In the genomic region with DNA sequence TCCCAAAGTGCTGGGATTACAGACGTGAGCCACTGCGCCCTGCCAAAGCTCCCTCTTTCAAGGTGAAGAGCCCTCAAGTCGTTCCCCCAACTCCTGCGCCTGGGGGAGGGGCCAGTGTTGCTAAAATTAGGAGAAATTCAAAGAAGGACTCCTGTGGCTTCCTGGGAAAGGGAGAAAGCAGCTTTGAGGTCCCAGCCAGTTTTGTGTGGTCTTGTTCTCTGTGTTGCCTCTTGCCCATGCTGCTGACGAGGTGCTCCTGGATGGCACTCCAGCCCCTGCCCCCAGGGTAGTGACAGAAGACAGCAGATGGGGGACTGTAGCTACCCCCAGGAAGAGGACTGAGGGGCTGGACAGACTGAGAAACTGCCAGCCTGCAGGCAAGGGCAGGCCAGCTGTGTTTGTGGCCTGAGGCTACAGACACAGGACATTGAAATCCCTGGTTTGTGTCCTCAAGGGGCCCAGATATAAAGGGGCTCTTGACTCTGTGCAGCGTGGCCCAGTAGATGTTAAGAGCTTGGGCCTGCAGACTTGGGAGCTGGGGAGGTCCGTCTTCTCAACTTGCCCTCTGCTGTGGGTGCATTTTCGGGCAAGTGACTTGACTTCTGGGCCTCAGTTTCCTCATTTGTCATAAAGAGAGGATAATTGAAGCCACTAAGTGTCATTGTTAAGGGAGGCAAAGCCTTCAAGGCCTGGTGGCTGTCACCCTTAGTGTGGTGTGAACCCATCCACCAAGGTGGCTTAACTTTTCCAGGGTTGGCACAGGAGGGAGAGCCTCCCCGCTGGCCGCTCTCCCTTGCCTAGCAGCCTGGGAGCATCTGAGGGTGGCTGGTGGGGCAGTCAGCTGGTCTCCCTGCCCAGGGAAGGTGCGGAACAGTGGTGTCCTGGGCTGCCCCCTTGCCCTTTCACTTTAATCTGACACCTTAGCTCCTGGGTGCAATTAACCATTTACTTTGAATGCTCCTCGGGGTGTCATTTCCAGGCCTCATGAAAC, we compare ENCODE assay signal across 8 cellular contexts. TPM values are rescaled to one million over a fixed set of nuclear protein-coding genes. Genes with fewer than 3 reads are reported as not detected.
DNase-seq lines count a peak whose midpoint lies in the region; ATAC-seq and TF ChIP-seq lines count a peak whose summit lies in the region.
"Had no signal": no experiment of that assay in that cellular context is flagged by ENCODE, and none has a peak within 500 bp of the region (broad histone marks: within the 10 kb centered on the region; RNA-seq: fewer than 3 reads in every experiment).

No MANE protein-coding gene starts in this region.

- H3K27me3 ChIP-seq in GM23338 (ENCODE audit: insufficient read depth) (no peaks in the 10 kb centered on the region), RWPE2 (ENCODE audit: insufficient read depth, poor library complexity, severe bottlenecking) (no peaks in the 10 kb centered on the region), esophagus muscularis mucosa (no peaks in the 10 kb centered on the region), smooth muscle cell (ENCODE audit: low read depth) (no peaks in the 10 kb centered on the region)

- no peaks in the 10 kb centered on the region for H3K9me2 ChIP-seq in GM23338 (ENCODE audit: insufficient read depth)

- POLR2A ChIA-PET in HEK293T (lab: Yijun Ruan, JAX): interaction anchor here (0.6 to 1.5 kb wide), 3 partner anchors 11 to 26 kb away, joined by 3 read pairs; no protein-coding TSS in a partner anchor

- no peak for TF ChIP-seq POLR2A in esophagus muscularis mucosa (IDR thresholded peaks at IDR 0.05; ENCODE audit: low read depth)
- TF ChIP-seq POLR2A in lower leg skin (IDR thresholded peaks at IDR 0.05): no peak

- H3K4me3 Mint-ChIP-seq in GM23338: no peak overlapping the region

- no peak for TF ChIP-seq CTCF in GM23338 (conservative IDR thresholded peaks at IDR 0.05; ENCODE audit: low read depth in 2 of 2)
- TF ChIP-seq CTCF in RWPE2 (IDR thresholded peaks at IDR 0.05; ENCODE audit: poor library complexity, severe bottlenecking): no peak
- TF ChIP-seq CTCF in esophagus muscularis mucosa (IDR thresholded peaks at IDR 0.05): no peak
- TF ChIP-seq CTCF in smooth muscle cell (IDR thresholded peaks at IDR 0.05; ENCODE audit: borderline replicate concordance, insufficient read depth, poor library complexity, severe bottlenecking): no peak
- no peak for TF ChIP-seq CTCF in lower leg skin (IDR thresholded peaks at IDR 0.05)

- peaks cover 11% of the 10 kb centered on the region; the same call in 2 of the 3 replicates for H3K36me3 Mint-ChIP-seq in GM23338 (ENCODE audit: low read depth)

- H3F3A ChIP-seq in GM23338 (replicated peaks; ENCODE audit: low read depth) (peaks cover 3% of the 10 kb centered on the region; the same call in 1 of the 2 replicates), smooth muscle cell (ENCODE audit: low read depth) (peaks cover 7% of the 10 kb centered on the region)

- intact Hi-C loops in esophagus muscularis mucosa (cut with DNase I): no loop called here
- intact Hi-C loops in lower leg skin (cut with DNase I; ENCODE audit: low total_unique reads): no loop called here

- H3K9me3 ChIP-seq in RWPE2 (ENCODE audit: severe bottlenecking): no peaks in the 10 kb centered on the region
- no peaks in the 10 kb centered on the region for H3K9me3 ChIP-seq in esophagus muscularis mucosa
- H3K9me3 ChIP-seq in smooth muscle cell (replicated peaks; ENCODE audit: low read depth): no peaks in the 10 kb centered on the region
- H3K9me3 ChIP-seq: mucosa of descending colon had no signal

- 66% methylated on average over 12 of the region's 12 CpGs for WGBS in esophagus muscularis mucosa
- WGBS in smooth muscle cell (ENCODE audit: low lambda C conversion rate): 89% methylated on average over 12 of the region's 12 CpGs
- WGBS in lower leg skin, 2 donors: 74 to 80% methylated on average over 12 of the region's 12 CpGs

- peak overlapping the region; percentile 92 for H3K27ac Mint-ChIP-seq in GM23338

- H3K27me3 Mint-ChIP-seq in GM23338 (ENCODE audit: insufficient read depth, low read depth, poor library complexity): peaks cover 22% of the 10 kb centered on the region

- H2AFZ ChIP-seq in GM23338: no peak overlapping the region
- H2AFZ ChIP-seq in smooth muscle cell (ENCODE audit: low read depth): no peak overlapping the region

- H3K9me3 Mint-ChIP-seq in GM23338: no peaks in the 10 kb centered on the region

- no peaks in the 10 kb centered on the region for H4K20me1 ChIP-seq in GM23338 (replicated peaks; ENCODE audit: insufficient read depth)
- peaks cover 12% of the 10 kb centered on the region for H4K20me1 ChIP-seq in smooth muscle cell (ENCODE audit: low read depth)

- no peak for TF ChIP-seq EP300 in esophagus muscularis mucosa (IDR thresholded peaks at IDR 0.05)

- no peak overlapping the region for H3K9ac ChIP-seq in smooth muscle cell (ENCODE audit: low read depth)

- H3K27ac ChIP-seq in GM23338 (ENCODE audit: low read depth): peak overlapping the region; percentile 72; the same call in 1 of the 2 replicates
- peak overlapping the region; percentile 75 for H3K27ac ChIP-seq in RWPE2 (ENCODE audit: poor library complexity, severe bottlenecking)
- peak overlapping the region in 3 of 4 donors; percentile 91 to 96 (median 93) for H3K27ac ChIP-seq in esophagus muscularis mucosa (replicated peaks in 1 of 4)
- H3K27ac ChIP-seq in smooth muscle cell (ENCODE audit: low read depth): peak overlapping the region; percentile 89

- CTCF ChIA-PET in HEK293T (lab: Yijun Ruan, JAX): interaction anchor here (4.1 kb wide), 1 partner anchor 10 kb away, joined by 29 read pairs; no protein-coding TSS in a partner anchor

- DNase-seq in GM23338 (ENCODE audit: low spot score) (peak; percentile 53), RWPE2 (ENCODE audit: low spot score) (no peak), esophagus muscularis mucosa (ENCODE audit: extremely low spot score) (no peak), smooth muscle cell (lab: John Stamatoyannopoulos, UW; ENCODE audit: unreplicated experiment) (no peak), HEK293T (ENCODE audit: extremely low spot score) (no peak), lower leg skin (ENCODE audit: low spot score in 2 of 2) (no peak)
- no peak for DNase-seq in stimulated activated CD4-positive, alpha-beta T cell treated with anti-CD3 and anti-CD28 coated beads, Interleukin-4, amount 100 ng/mL, for 4 hours

- H3K4me3 ChIP-seq in GM23338 (no peak overlapping the region), RWPE2 (ENCODE audit: severe bottlenecking) (no peak overlapping the region), esophagus muscularis mucosa (no peak overlapping the region), smooth muscle cell (no peak overlapping the region), lower leg skin (ENCODE audit: low read depth, poor library complexity, severe bottlenecking) (no peak overlapping the region)
- H3K4me3 ChIP-seq: mucosa of descending colon had no signal

- H3K79me2 ChIP-seq in GM23338 (replicated peaks; ENCODE audit: insufficient read depth) (peaks cover 21% of the 10 kb centered on the region), smooth muscle cell (ENCODE audit: low read depth) (peaks cover 21% of the 10 kb centered on the region)

- H3K4me2 ChIP-seq in GM23338: peak overlapping the region; percentile 48; the same call in 1 of the 2 replicates
- H3K4me2 ChIP-seq in smooth muscle cell: no peak overlapping the region

- peaks cover 55% of the 10 kb centered on the region for H3K4me1 Mint-ChIP-seq in GM23338

- H3K36me3 ChIP-seq in GM23338 (ENCODE audit: insufficient read depth) (no peaks in the 10 kb centered on the region), RWPE2 (ENCODE audit: low read depth) (peaks cover 21% of the 10 kb centered on the region), esophagus muscularis mucosa (peaks cover 0 to 26% (median 23%) of the 10 kb centered on the region in 4 donors), smooth muscle cell (ENCODE audit: low read depth) (no peaks in the 10 kb centered on the region)

- H3K4me1 ChIP-seq in GM23338 (ENCODE audit: insufficient read depth) (peaks cover 29% of the 10 kb centered on the region), RWPE2 (ENCODE audit: insufficient read depth, poor library complexity, severe bottlenecking) (peaks cover 25% of the 10 kb centered on the region), esophagus muscularis mucosa (peaks cover 64 to 85% (median 81%) of the 10 kb centered on the region in 4 donors), smooth muscle cell (ENCODE audit: low read depth) (peaks cover 13% of the 10 kb centered on the region)

- ATAC-seq in GM23338 (no peak), RWPE2 (ENCODE audit: low read depth) (no peak)

TF ChIP-seq in GM23338, 12 proteins besides CTCF, POLR2A, EP300 and RAD21 (continues in another document):
- no peak for TF ChIP-seq ZNF331 (CRISPR knock-in tag; IDR thresholded peaks at IDR 0.05; ENCODE audit: low read depth)
- no peak for TF ChIP-seq EZH2 (IDR thresholded peaks at IDR 0.05; ENCODE audit: low read depth, unreplicated experiment)

TF ChIP-seq in HEK293T, 16 proteins besides CTCF, POLR2A, EP300 and RAD21 (continues in another document):
- TF ChIP-seq FOXK2 (IDR thresholded peaks at IDR 0.05) (no peak), ARNT (IDR thresholded peaks at IDR 0.05) (no peak), TARDBP (IDR thresholded peaks at IDR 0.05) (no peak), ELF4 (IDR thresholded peaks at IDR 0.05) (no peak), L3MBTL2 (conservative IDR thresholded peaks at IDR 0.05) (no peak), SUZ12 (IDR thresholded peaks at IDR 0.05) (no peak), BHLHE40 (IDR thresholded peaks at IDR 0.05; ENCODE audit: borderline replicate concordance) (no peak), SP1 (IDR thresholded peaks at IDR 0.05) (no peak), LEF1 (IDR thresholded peaks at IDR 0.05; ENCODE audit: borderline replicate concordance) (no peak), FOXM1 (IDR thresholded peaks at IDR 0.05; ENCODE audit: borderline replicate concordance) (no peak)

RNA-seq across cellular contexts. Expression of a gene that starts 4.1 kb away (rescaled TPM):
- 3.1 and 3.5 TPM in 2 replicates for total RNA-seq in GM23338 (2014; rRNA removed; shearing (Covaris generic))
- polyA plus RNA-seq in GM23338 (2016; fragmentation: Nextera tagmentation; extraction: Ambion mirVana): 2.2 and 3.3 TPM in 2 replicates
- 10 to 100 TPM in 3 of 4 donors, 1 to 10 TPM in 1; 9.1 to 16.2 (median 12.4) TPM for total RNA-seq in esophagus muscularis mucosa
- 2.6 and 5.9 TPM in 2 replicates for total RNA-seq in smooth muscle cell
- 7.0 and 11.0 TPM in 2 replicates for polyA plus RNA-seq in smooth muscle cell
- 10 to 100 TPM; 21.3 to 50.9 (median 28.6) TPM for total RNA-seq in lower leg skin

RNA-seq across cellular contexts. Expression of a gene that starts 29.0 kb away (rescaled TPM):
- 11.7 and 13.8 TPM in 2 replicates for total RNA-seq in GM23338 (2014; rRNA removed; shearing (Covaris generic))
- polyA plus RNA-seq in GM23338 (2016; fragmentation: Nextera tagmentation; extraction: Ambion mirVana) (7.8 and 8.5 TPM in 2 replicates), smooth muscle cell (0.63 and 1.6 TPM in 2 replicates)
- total RNA-seq in esophagus muscularis mucosa (1 to 10 TPM; 2.1 to 8.1 (median 4.8) TPM), smooth muscle cell (0.09 and 1.2 TPM in 2 replicates), lower leg skin (1 to 10 TPM in 3 of 4 donors, under 1 TPM in 1; 0.83 to 2.4 (median 1.4) TPM)

RNA-seq across cellular contexts. Expression of a gene that starts 38.8 kb away (rescaled TPM):
- 3.7 and 4.0 TPM in 2 replicates for total RNA-seq in GM23338 (2014; rRNA removed; shearing (Covaris generic))
- polyA plus RNA-seq in GM23338 (2016; fragmentation: Nextera tagmentation; extraction: Ambion mirVana) (1.1 and 2.2 TPM in 2 replicates), smooth muscle cell (1.1 and 1.5 TPM in 2 replicates)
- total RNA-seq in esophagus muscularis mucosa (1 to 10 TPM; 1.7 to 2.6 (median 2.1) TPM), smooth muscle cell (1.2 TPM in 2 replicates), lower leg skin (1 to 10 TPM in 3 of 4 donors, under 1 TPM in 1; 0.88 to 3.3 (median 1.8) TPM)
